In the genomic region with DNA sequence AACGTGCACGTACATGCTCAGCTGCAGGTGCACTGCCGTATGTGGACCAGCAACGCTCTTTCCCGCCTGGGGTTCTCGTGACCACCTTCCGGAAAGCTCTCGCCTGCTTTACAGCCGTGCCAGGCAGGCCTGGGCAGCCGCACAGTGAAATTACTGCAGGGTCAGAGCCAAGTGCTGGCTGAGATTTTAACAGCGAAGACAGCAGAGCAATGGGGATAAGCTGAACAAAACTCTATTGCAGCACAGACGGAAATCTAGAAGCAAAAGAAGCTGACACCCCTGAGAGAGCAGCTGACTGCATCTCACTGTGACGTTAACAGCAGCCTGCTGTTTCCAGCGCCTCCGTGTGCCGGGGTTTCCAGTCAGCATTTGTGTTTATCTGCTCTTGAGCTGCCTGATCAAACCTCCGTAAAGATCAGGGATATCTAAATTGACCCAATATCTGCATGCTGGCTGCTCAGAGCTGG, we compare ENCODE assay signal across 10 cellular contexts.
DNase-seq lines count a peak whose midpoint lies in the region; ATAC-seq and TF ChIP-seq lines count a peak whose summit lies in the region.
"Had no signal": no experiment of that assay in that cellular context is flagged by ENCODE, and none has a peak within 500 bp of the region (broad histone marks: within the 10 kb centered on the region; RNA-seq: fewer than 3 reads in every experiment).

No MANE protein-coding gene starts in this region.

- TF ChIP-seq CTCF in esophagus muscularis mucosa (IDR thresholded peaks at IDR 0.05) (no peak), thoracic aorta (IDR thresholded peaks at IDR 0.05) (no peak)

- H3K4me3 ChIP-seq in esophagus muscularis mucosa: peak overlapping the region in 3 of 4 donors; percentile 9 to 13 (median 11)
- H3K4me3 ChIP-seq in muscle layer of colon (ENCODE audit: low read depth in 1 of 2, low read length in 2 of 2): no peak overlapping the region
- H3K4me3 ChIP-seq in thoracic aorta: peak overlapping the region; percentile 10

- H3K9me3 ChIP-seq in esophagus muscularis mucosa: no peaks in the 10 kb centered on the region
- no peaks in the 10 kb centered on the region for H3K9me3 ChIP-seq in muscle layer of colon (ENCODE audit: low read length)
- no peaks in the 10 kb centered on the region for H3K9me3 ChIP-seq in thoracic aorta

- H3K27ac ChIP-seq in esophagus muscularis mucosa (replicated peaks in 1 of 4) (peak overlapping the region; percentile 58 to 85 (median 74)), muscle layer of colon (ENCODE audit: low read depth, low read length) (peak overlapping the region; percentile 70), thoracic aorta (no peak overlapping the region)
- H3K27ac ChIP-seq: 22Rv1 had no signal

- intact Hi-C loops in esophagus muscularis mucosa (cut with DNase I): loop anchor here (2.0 to 5.0 kb wide), 3 partner anchors 58 to 282 kb away; a partner anchor contains a TSS

- DNase-seq in NCI-H1436 (lab: John Stamatoyannopoulos, UW) (peak; percentile 36), NCI-H1436 treated with DMSO at 0.1 percent for 48 hours (lab: John Stamatoyannopoulos, UW) (no peak), esophagus muscularis mucosa (ENCODE audit: extremely low spot score) (no peak), thoracic aorta (ENCODE audit: low spot score) (no peak), NCI-H2227 (lab: John Stamatoyannopoulos, UW; ENCODE audit: unreplicated experiment) (no peak)
- DNase-seq: NCI-H524 treated with DMSO at 0.1 percent for 48 hours had no signal

- H3K27me3 ChIP-seq in esophagus muscularis mucosa: no peaks in the 10 kb centered on the region
- H3K27me3 ChIP-seq in muscle layer of colon (ENCODE audit: control insufficient read depth in 1 of 2, insufficient read depth in 2 of 2, low read length in 2 of 2): no peaks in the 10 kb centered on the region
- H3K27me3 ChIP-seq in thoracic aorta (replicated peaks; ENCODE audit: insufficient read depth): no peaks in the 10 kb centered on the region

- peak overlapping the region; percentile 55 for H3K9ac ChIP-seq in muscle layer of colon (ENCODE audit: low read length)

- TF ChIP-seq POLR2A in esophagus muscularis mucosa (IDR thresholded peaks at IDR 0.05; ENCODE audit: low read depth): no peak

- H3K4me1 ChIP-seq in esophagus muscularis mucosa (peaks cover 35 to 86% (median 69%) of the 10 kb centered on the region in 4 donors), muscle layer of colon (ENCODE audit: insufficient read depth, low read length) (peaks cover 72% of the 10 kb centered on the region), thoracic aorta (ENCODE audit: control insufficient read depth in 1 of 2, low read depth in 2 of 2) (peaks cover 9 to 34% of the 10 kb centered on the region in 2 donors)

- H3K36me3 ChIP-seq in esophagus muscularis mucosa: peaks cover 0 to 13% (median 4%) of the 10 kb centered on the region in 4 donors
- H3K36me3 ChIP-seq in muscle layer of colon (ENCODE audit: insufficient read depth, low read length): no peaks in the 10 kb centered on the region
- H3K36me3 ChIP-seq in thoracic aorta: no peaks in the 10 kb centered on the region

- WGBS in esophagus muscularis mucosa: 42% methylated on average over 14 of the region's 17 CpGs

- TF ChIP-seq EP300 in esophagus muscularis mucosa (IDR thresholded peaks at IDR 0.05): no peak

- ATAC-seq in thoracic aorta (ENCODE audit: insufficient number of reproducible peaks, low FRiP score, low read depth): no peak
- ATAC-seq in HG03571 (IDR thresholded peaks at IDR 0.05; ENCODE audit: unreplicated experiment): no peak
- no peak for ATAC-seq in GM18909 (IDR thresholded peaks at IDR 0.05; ENCODE audit: poor library complexity, unreplicated experiment)

Comparison
In these comparisons a context has a peak if more than half of its experiments do, and no peak if none do; other contexts are left out.
1. H3K27ac ChIP-seq: peak in esophagus muscularis mucosa (4 of 4) and muscle layer of colon (single experiment); none in thoracic aorta (0 of 2).
2. H3K4me3 ChIP-seq: peak in esophagus muscularis mucosa (3 of 4) and thoracic aorta (single experiment); none in muscle layer of colon (0 of 2).